ENCODE assay signal across 23 cellular contexts in the genomic region with DNA sequence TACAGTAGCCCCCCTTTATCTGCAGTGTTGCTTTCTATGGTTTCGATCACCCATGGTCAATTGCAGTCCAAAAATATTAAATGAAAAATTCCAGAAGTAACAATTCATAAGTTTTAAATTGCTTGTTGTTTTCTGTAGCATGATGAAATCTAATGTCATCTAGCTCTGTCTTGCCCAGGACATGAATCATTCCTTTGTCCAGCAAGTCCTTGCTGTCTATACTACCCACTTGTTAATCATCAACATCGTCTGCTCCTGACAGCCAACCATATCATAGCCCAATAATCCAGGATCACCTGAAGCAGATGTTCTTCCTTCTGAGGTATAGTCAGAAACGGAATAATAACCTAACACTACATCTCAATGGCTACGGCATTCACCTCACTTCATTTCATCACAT.
DNase-seq lines count a peak whose midpoint lies in the region; ATAC-seq, FAIRE-seq and TF ChIP-seq lines count a peak whose summit lies in the region.
"Had no signal": no experiment of that assay in that cellular context is flagged by ENCODE, and none has a peak within 500 bp of the region (broad histone marks: within the 10 kb centered on the region; RNA-seq: fewer than 3 reads in every experiment).

No MANE protein-coding gene starts in this region.

- DNase-seq in SK-N-SH (no peak), K562 (ENCODE audit: extremely low read depth in 1 of 4, low spot score in 3 of 4) (no peak), fibroblast of the aortic adventitia (ENCODE audit: low read depth) (peak; percentile 82), neuronal stem cell (ENCODE audit: low spot score) (no peak)
- DNase-seq in natural killer cell treated with Interleukin-12 subunit alpha and Interleukin-12 subunit beta and Interleukin-15 and Interleukin-18, amount 100 ng/mL, for 72 hours (ENCODE audit: low spot score), result no peak
- DNase-seq in stimulated activated CD4-positive, alpha-beta T cell treated with anti-CD3 and anti-CD28 coated beads, Interleukin-4, amount 100 ng/mL, for 24 hours, result no peak
- DNase-seq: activated CD4-positive, alpha-beta T cell treated with anti-CD3 and anti-CD28 coated beads for 1 hour; DMS79; endodermal cell; heart right ventricle; islet precursor cell; mesendoderm; NCI-H1436; NCI-H226; nephron progenitor cell; tibial artery had no signal

- no peaks in the 10 kb centered on the region for H3K79me1 ChIP-seq in neuronal stem cell (ENCODE audit: low read depth, low read length)

- H4K8ac ChIP-seq in neuronal stem cell (ENCODE audit: low read depth, low read length), result no peak overlapping the region

- H3K27ac Mint-ChIP-seq in natural killer cell treated with Interleukin-12 subunit alpha and Interleukin-12 subunit beta and Interleukin-15 and Interleukin-18, amount 100 ng/mL, for 72 hours, result no peak overlapping the region
- H3K27ac Mint-ChIP-seq: endodermal cell; nephron progenitor cell; stimulated activated memory B cell treated with anti-CD40 and anti-IgM and Interleukin-4, amounts not matched to agents 10 μg/mL and 1 μg/mL and 100 μg/mL, for 72 hours; T-helper 2 cell treated with Interferon-gamma antibody and Interleukin-4, amounts not matched to agents 5 μg/mL and 100 μg/mL, for 36 hours had no signal

- POLR2A ChIA-PET in SK-N-SH (lab: Yijun Ruan, JAX) (no interaction called here), K562 (lab: Yijun Ruan, JAX) (interaction anchor here (0.6 kb wide), 1 partner anchor 240 kb away, joined by 3 read pairs; no protein-coding TSS in a partner anchor)

- intact Hi-C loops in K562 (cut with micrococcal nuclease), result no loop called here

- H3K9me2 ChIP-seq in SK-N-SH, result no peaks in the 10 kb centered on the region

- H3K79me2 ChIP-seq in SK-N-SH (ENCODE audit: insufficient read depth) (no peaks in the 10 kb centered on the region), K562 (ENCODE audit: control insufficient read depth, insufficient read depth, low read length) (peaks cover 3% of the 10 kb centered on the region; the same call in 1 of the 3 replicates)

- H4K20me1 ChIP-seq in SK-N-SH (ENCODE audit: insufficient read depth) (no peaks in the 10 kb centered on the region), K562 (replicated peaks; ENCODE audit: control insufficient read depth, insufficient read depth, low read length) (no peaks in the 10 kb centered on the region)

- no peak overlapping the region for H2BK12ac ChIP-seq in neuronal stem cell (ENCODE audit: low read length)

- in situ Hi-C loops in K562 (cut with MboI), result no loop called here

- H3K9ac ChIP-seq in SK-N-SH (no peak overlapping the region), K562 (ENCODE audit: insufficient read depth in 1 of 2, low read depth in 2 of 2, low read length in 2 of 2) (no peak overlapping the region), neuronal stem cell (ENCODE audit: low read depth, low read length, poor library complexity) (no peak overlapping the region)

- H3K4me1 Mint-ChIP-seq in natural killer cell treated with Interleukin-12 subunit alpha and Interleukin-12 subunit beta and Interleukin-15 and Interleukin-18, amount 100 ng/mL, for 72 hours (ENCODE audit: low read depth in 2 of 2), result no peaks in the 10 kb centered on the region
- H3K4me1 Mint-ChIP-seq: central memory CD8-positive, alpha-beta T cell; endodermal cell; nephron progenitor cell; stimulated activated memory B cell treated with anti-CD40 and anti-IgM and Interleukin-4, amounts not matched to agents 10 μg/mL and 1 μg/mL and 100 μg/mL, for 72 hours had no signal

- no peak for TF ChIP-seq RAD21 in SK-N-SH (IDR thresholded peaks at IDR 0.05; ENCODE audit: low read length)
- TF ChIP-seq RAD21 in K562 (CRISPR knock-in tag; conservative IDR thresholded peaks at IDR 0.05 in 1 of 2, IDR thresholded peaks at IDR 0.05 in 1 of 2), result no peak

- no peak overlapping the region for H2BK15ac ChIP-seq in neuronal stem cell (ENCODE audit: low read length)

- no peak overlapping the region for H3K4ac ChIP-seq in neuronal stem cell (ENCODE audit: low read length)

- WGBS in SK-N-SH (ENCODE audit: low lambda C conversion rate), result 39% methylated on average over 4 of the region's 4 CpGs
- 43% methylated on average over 4 of the region's 4 CpGs for WGBS in K562 (ENCODE audit: insufficient coverage, low coverage, missing lambda C conversion rate)
- WGBS in neuronal stem cell (ENCODE audit: extremely low coverage in 2 of 2, insufficient read length in 2 of 2, insufficient replicate concordance in 1 of 2), 2 donors, result no CpG with 5 or more reads among the region's 4 CpGs

- ATAC-seq in SK-N-SH treated with all-trans-retinoic acid at 6 μM for 48 hours (no peak), K562 (peak; percentile 45; the same call in 1 of the 3 replicates), HG03439 (IDR thresholded peaks at IDR 0.05; ENCODE audit: unreplicated experiment) (no peak)
- no peak for ATAC-seq in natural killer cell treated with Interleukin-12 subunit alpha and Interleukin-12 subunit beta and Interleukin-15 and Interleukin-18, amount 100 ng/mL, for 72 hours
- ATAC-seq: heart right ventricle; stimulated activated memory B cell treated with anti-CD40 and anti-IgM and Interleukin-4, amounts not matched to agents 10 μg/mL and 1 μg/mL and 100 μg/mL, for 72 hours had no signal

- H2AK5ac ChIP-seq in neuronal stem cell (ENCODE audit: low read depth, low read length), result no peak overlapping the region

- CTCF ChIA-PET in SK-N-SH (lab: Yijun Ruan, JAX), result no interaction called here
- CTCF ChIA-PET in K562 (lab: Yijun Ruan, JAX; ENCODE audit: low intra/inter-chr PET ratio), result no interaction called here

- peaks cover 3% of the 10 kb centered on the region for H3K9me3 Mint-ChIP-seq in natural killer cell treated with Interleukin-12 subunit alpha and Interleukin-12 subunit beta and Interleukin-15 and Interleukin-18, amount 100 ng/mL, for 72 hours
- H3K9me3 Mint-ChIP-seq: T-helper 2 cell treated with Interferon-gamma antibody and Interleukin-4, amounts not matched to agents 5 μg/mL and 100 μg/mL, for 36 hours had no signal

- H4K91ac ChIP-seq in neuronal stem cell (ENCODE audit: low read depth, low read length, poor library complexity), result no peak overlapping the region

- no TSS peak for BruUV-seq in K562 (replicated peaks; lab: Mats Ljungman, UMichigan)

- no peak for FAIRE-seq in K562 (lab: Jason Lieb, UNC)

- H2BK5ac ChIP-seq in neuronal stem cell (ENCODE audit: low read length), result no peak overlapping the region

- H3K27me3 ChIP-seq in SK-N-SH (ENCODE audit: insufficient read depth) (no peaks in the 10 kb centered on the region), K562 (ENCODE audit: control insufficient read depth in 2 of 2, insufficient read depth in 2 of 2, low read length in 2 of 2) (no peaks in the 10 kb centered on the region), neuronal stem cell (ENCODE audit: control insufficient read depth in 3 of 3, insufficient read depth in 3 of 3, low read depth in 1 of 3, low read length in 3 of 3) (no peaks in the 10 kb centered on the region)
- H3K27me3 ChIP-seq: heart right ventricle, tibial artery had no signal

- no peaks in the 10 kb centered on the region for H3K27me3 Mint-ChIP-seq in natural killer cell treated with Interleukin-12 subunit alpha and Interleukin-12 subunit beta and Interleukin-15 and Interleukin-18, amount 100 ng/mL, for 72 hours
- H3K27me3 Mint-ChIP-seq: central memory CD8-positive, alpha-beta T cell; stimulated activated memory B cell treated with anti-CD40 and anti-IgM and Interleukin-4, amounts not matched to agents 10 μg/mL and 1 μg/mL and 100 μg/mL, for 72 hours had no signal

- no peaks in the 10 kb centered on the region for H3K9me1 ChIP-seq in K562 (ENCODE audit: control insufficient read depth, insufficient read depth, low read length)

- peak overlapping the region in 1 of 2 experiments; percentile 25; a peak in 1 of 4 replicates for H3K27ac ChIP-seq in SK-N-SH (ENCODE audit: low read depth in 2 of 2, low read length in 1 of 2)
- no peak overlapping the region for H3K27ac ChIP-seq in K562 (ENCODE audit: extremely low read depth, low read depth, low read length)
- H3K27ac ChIP-seq in neuronal stem cell (replicated peaks; ENCODE audit: low read length), result no peak overlapping the region
- H3K27ac ChIP-seq: 22Rv1, heart right ventricle, tibial artery had no signal

- no peak for TF ChIP-seq CTCF in SK-N-SH (IDR thresholded peaks at IDR 0.05)
- no peak for TF ChIP-seq CTCF in K562 (IDR thresholded peaks at IDR 0.05 in 2 of 3, conservative IDR thresholded peaks at IDR 0.05 in 1 of 3; ENCODE audit: insufficient read depth in 2 of 3, low read depth in 1 of 3, low read length in 3 of 3)
- TF ChIP-seq CTCF in fibroblast of the aortic adventitia (IDR thresholded peaks at IDR 0.05; ENCODE audit: insufficient read depth, low read length), result no peak

- no peaks in the 10 kb centered on the region for H3K9me3 ChIP-seq in SK-N-SH
- no peaks in the 10 kb centered on the region; the same call in 1 of the 2 replicates for H3K9me3 ChIP-seq in K562 (replicated peaks; ENCODE audit: control insufficient read depth, insufficient read depth, low read depth, low read length)
- peaks cover 0 to 8% of the 10 kb centered on the region in 2 donors for H3K9me3 ChIP-seq in neuronal stem cell (replicated peaks in 1 of 2; ENCODE audit: control insufficient read depth in 2 of 2, insufficient read depth in 1 of 2, low read depth in 1 of 2, low read length in 2 of 2)
- H3K9me3 ChIP-seq: HAP-1, tibial artery had no signal

- no peak overlapping the region for H3K4me2 ChIP-seq in SK-N-SH
- H3K4me2 ChIP-seq in K562 (ENCODE audit: insufficient read depth, low read length), result no peak overlapping the region
- no peak overlapping the region for H3K4me2 ChIP-seq in neuronal stem cell (ENCODE audit: insufficient read depth, low read length, poor library complexity, severe bottlenecking)

- no peaks in the 10 kb centered on the region for H3K36me3 ChIP-seq in SK-N-SH (replicated peaks in 1 of 2; ENCODE audit: control insufficient read depth in 1 of 2, insufficient read depth in 2 of 2, low read length in 1 of 2)
- H3K36me3 ChIP-seq in K562 (ENCODE audit: control insufficient read depth, insufficient read depth, low read length), result no peaks in the 10 kb centered on the region
- no peaks in the 10 kb centered on the region for H3K36me3 ChIP-seq in neuronal stem cell (replicated peaks in 1 of 2; ENCODE audit: control insufficient read depth in 2 of 2, insufficient read depth in 2 of 2, low read length in 2 of 2)
- H3K36me3 ChIP-seq: HAP-1, heart right ventricle, tibial artery had no signal

- no peak overlapping the region for H2AFZ ChIP-seq in SK-N-SH (ENCODE audit: low read depth)
- H2AFZ ChIP-seq in K562 (ENCODE audit: low read depth, low read length), result no peak overlapping the region
- H2AFZ ChIP-seq in neuronal stem cell (ENCODE audit: low read length), result no peak overlapping the region

- no peak overlapping the region for H3K4me3 Mint-ChIP-seq in natural killer cell treated with Interleukin-12 subunit alpha and Interleukin-12 subunit beta and Interleukin-15 and Interleukin-18, amount 100 ng/mL, for 72 hours
- H3K4me3 Mint-ChIP-seq: central memory CD8-positive, alpha-beta T cell; endodermal cell; nephron progenitor cell; stimulated activated memory B cell treated with anti-CD40 and anti-IgM and Interleukin-4, amounts not matched to agents 10 μg/mL and 1 μg/mL and 100 μg/mL, for 72 hours; T-helper 2 cell treated with Interferon-gamma antibody and Interleukin-4, amounts not matched to agents 5 μg/mL and 100 μg/mL, for 36 hours had no signal

- no peak overlapping the region for H2BK120ac ChIP-seq in neuronal stem cell (ENCODE audit: low read depth, low read length)

- H3K4me1 ChIP-seq in SK-N-SH (ENCODE audit: control insufficient read depth in 1 of 2, insufficient read depth in 2 of 2, low read depth in 1 of 2, low read length in 1 of 2) (no peaks in the 10 kb centered on the region), K562 (replicated peaks in 1 of 2; ENCODE audit: control insufficient read depth in 2 of 2, insufficient read depth in 2 of 2, low read length in 2 of 2) (no peaks in the 10 kb centered on the region), neuronal stem cell (ENCODE audit: control insufficient read depth in 2 of 2, insufficient read depth in 1 of 2, low read depth in 1 of 2, low read length in 2 of 2) (no peaks in the 10 kb centered on the region)
- H3K4me1 ChIP-seq: HAP-1, heart right ventricle, tibial artery had no signal

- no peak for TF ChIP-seq POLR2A in K562 (conservative IDR thresholded peaks at IDR 0.05)

- H3K4me3 ChIP-seq in SK-N-SH (ENCODE audit: low read depth in 2 of 2, low read length in 1 of 2) (no peak overlapping the region), K562 (no peak overlapping the region), fibroblast of the aortic adventitia (ENCODE audit: low read depth, low read length) (no peak overlapping the region), neuronal stem cell (ENCODE audit: low read length in 2 of 2) (no peak overlapping the region)
- H3K4me3 ChIP-seq: HAP-1, heart right ventricle, tibial artery had no signal

- H3K18ac ChIP-seq in neuronal stem cell (ENCODE audit: low read length), result no peak overlapping the region

- TF ChIP-seq EP300 in SK-N-SH (IDR thresholded peaks at IDR 0.05; ENCODE audit: borderline replicate concordance in 1 of 2, low read depth in 1 of 2, low read length in 1 of 2) (no peak), K562 (IDR thresholded peaks at IDR 0.05; ENCODE audit: low read length) (no peak)

- peaks cover 4% of the 10 kb centered on the region for H3K36me3 Mint-ChIP-seq in natural killer cell treated with Interleukin-12 subunit alpha and Interleukin-12 subunit beta and Interleukin-15 and Interleukin-18, amount 100 ng/mL, for 72 hours
- H3K36me3 Mint-ChIP-seq: stimulated activated memory B cell treated with anti-CD40 and anti-IgM and Interleukin-4, amounts not matched to agents 10 μg/mL and 1 μg/mL and 100 μg/mL, for 72 hours had no signal

- no peak overlapping the region for H3K23ac ChIP-seq in neuronal stem cell (ENCODE audit: low read depth, low read length, poor library complexity)

- H3F3A ChIP-seq in SK-N-SH (replicated peaks; ENCODE audit: insufficient read depth), result no peaks in the 10 kb centered on the region

- H3K14ac ChIP-seq in neuronal stem cell (ENCODE audit: low read length), result no peak overlapping the region
